In the genomic region with DNA sequence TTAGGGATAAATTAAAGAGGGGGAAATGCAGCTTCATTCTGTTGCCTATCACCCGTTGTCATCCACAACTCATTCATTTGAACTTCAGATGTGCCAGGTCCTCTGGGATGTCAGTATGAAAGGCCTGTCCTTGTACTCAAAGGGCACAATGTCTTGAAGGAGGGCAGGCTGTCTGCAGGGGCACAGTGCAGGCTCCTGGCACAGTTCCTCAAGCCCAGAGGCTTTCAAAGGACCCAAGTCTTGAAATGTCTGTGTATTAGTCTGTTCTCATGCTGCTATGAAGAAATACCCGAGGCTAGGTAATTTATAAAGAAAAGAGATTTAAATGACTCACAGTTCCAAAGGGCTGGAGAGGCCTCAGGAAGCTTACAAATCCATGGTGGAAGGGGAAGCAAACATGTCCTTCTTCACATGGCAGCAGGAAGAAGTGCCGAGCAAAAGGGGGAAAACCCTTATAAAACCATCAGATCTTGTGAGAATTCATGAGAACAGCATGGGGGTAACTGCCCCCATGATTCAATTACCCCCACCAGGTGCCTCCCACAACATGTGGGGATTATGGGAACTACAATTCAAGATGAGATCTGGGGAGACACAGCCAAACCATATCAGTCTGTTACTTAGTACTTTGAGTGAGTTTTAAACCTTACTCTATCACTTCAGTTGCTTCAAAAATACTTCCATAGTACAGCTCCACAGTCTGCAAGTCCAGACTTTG, we compare ENCODE assay signal across 15 cellular contexts. TPM values are rescaled to one million over a fixed set of nuclear protein-coding genes. Genes with fewer than 3 reads are reported as not detected.
DNase-seq lines count a peak whose midpoint lies in the region; ATAC-seq, FAIRE-seq and TF ChIP-seq lines count a peak whose summit lies in the region.
"Had no signal": no experiment of that assay in that cellular context is flagged by ENCODE, and none has a peak within 500 bp of the region (broad histone marks: within the 10 kb centered on the region; RNA-seq: fewer than 3 reads in every experiment).

No MANE protein-coding gene starts in this region.

- H3K18ac ChIP-seq in H9 (ENCODE audit: insufficient read length, low read depth, low read length), result no peak overlapping the region

- peak overlapping the region; percentile 6; the same call in 1 of the 2 replicates for H3K14ac ChIP-seq in H9 (ENCODE audit: insufficient read depth, low read length)

- H3K27me3 Mint-ChIP-seq in H9 (ENCODE audit: low read depth), result no peaks in the 10 kb centered on the region
- H3K27me3 Mint-ChIP-seq in activated T-helper 17 cell treated with anti-CD3 and anti-CD28 coated beads, Interleukin-2, amount 50 U/mL, for 72 hours, result no peaks in the 10 kb centered on the region
- H3K27me3 Mint-ChIP-seq: dendritic cell treated with granulocyte-macrophage colony-stimulating factor and Interleukin-4, amounts not matched to agents 40 ng/mL and 50 ng/mL, for 4 days had no signal

- H3K4me2 ChIP-seq in A549, result peak overlapping the region; percentile 58; the same call in 2 of the 3 replicates
- H3K4me2 ChIP-seq in H9 (ENCODE audit: insufficient read depth, insufficient read length, low read length), result no peak overlapping the region

- no peak overlapping the region for H4K8ac ChIP-seq in H9 (replicated peaks; ENCODE audit: insufficient read length, low read depth, low read length)

- H4K91ac ChIP-seq in H9 (ENCODE audit: insufficient read length, low read depth, low read length), result no peak overlapping the region

- peaks cover 9 to 15% (median 10%) of the 10 kb centered on the region in 3 experiments for H3K36me3 Mint-ChIP-seq in H9 (ENCODE audit: insufficient read depth in 1 of 3, low read depth in 3 of 3)
- peaks cover 90% of the 10 kb centered on the region for H3K36me3 Mint-ChIP-seq in activated T-helper 17 cell treated with anti-CD3 and anti-CD28 coated beads, Interleukin-2, amount 50 U/mL, for 72 hours (ENCODE audit: low read depth)

- H3K9me3 Mint-ChIP-seq in H9, result 0 out of 5 replicates have a peak, but pooled peaks cover 0 to 2% of the 10 kb centered on the region in 2 experiments
- H3K9me3 Mint-ChIP-seq in activated T-helper 17 cell treated with anti-CD3 and anti-CD28 coated beads, Interleukin-2, amount 50 U/mL, for 72 hours, result peaks cover 9% of the 10 kb centered on the region

- no peak overlapping the region for H2BK120ac ChIP-seq in H9 (ENCODE audit: low read depth, low read length, poor library complexity, severe bottlenecking)

- peaks cover 53% of the 10 kb centered on the region for H3K79me2 ChIP-seq in H9 (ENCODE audit: insufficient read depth, low read length)

- H2AK5ac ChIP-seq in H9 (ENCODE audit: insufficient read length, low read length), result peak overlapping the region; percentile 25

- no peaks in the 10 kb centered on the region for H3K27me3 ChIP-seq in H9 (ENCODE audit: insufficient read depth, low read length)
- H3K27me3 ChIP-seq: heart left ventricle, right lobe of liver, vagina had no signal

- H3K4me3 ChIP-seq in A549, result no peak overlapping the region
- H3K4me3 ChIP-seq: heart left ventricle, right lobe of liver, vagina had no signal

- H2BK12ac ChIP-seq in H9 (ENCODE audit: insufficient read length, low read depth, low read length), result peak overlapping the region; percentile 60

- TF ChIP-seq CTCF in A549 (IDR thresholded peaks at IDR 0.05) (no peak), H9 (conservative IDR thresholded peaks at IDR 0.05) (no peak; the same call in 2 of the 3 replicates)

- WGBS in A549 (ENCODE audit: missing lambda C conversion rate), result 66% methylated on average over 3 of the region's 3 CpGs
- no CpG with 5 or more reads among the region's 3 CpGs for WGBS in H9 (ENCODE audit: extremely low coverage, insufficient read length, low lambda C conversion rate)

- H3K27ac ChIP-seq in A549 (peak overlapping the region in 1 of 2 experiments; percentile 69; a peak in 3 of 6 replicates), H9 (ENCODE audit: insufficient read length, low read depth, low read length) (peak overlapping the region; percentile 89)
- H3K27ac ChIP-seq: C4-2B, heart left ventricle, right lobe of liver, vagina had no signal

- no peak overlapping the region for H4K5ac ChIP-seq in H9 (ENCODE audit: insufficient read length, low read depth, low read length)

- DNase-seq in A549 (ENCODE audit: low read depth in 1 of 2, low spot score in 1 of 2), result no peak
- no peak for DNase-seq in H9
- DNase-seq in glomerular visceral epithelial cell (ENCODE audit: extremely low spot score), result peak; percentile 38
- no peak for DNase-seq in putamen (ENCODE audit: low spot score)
- DNase-seq in ureter (ENCODE audit: low spot score), result no peak
- no peak for DNase-seq in 8988T
- DNase-seq: activated gamma-delta T cell, heart left ventricle, right lobe of liver had no signal

- peaks cover 6% of the 10 kb centered on the region for H3K79me1 ChIP-seq in H9 (ENCODE audit: insufficient read depth, low read depth, low read length, poor library complexity, severe bottlenecking)

- no peak for TF ChIP-seq RAD21 in A549 (conservative IDR thresholded peaks at IDR 0.05 in 1 of 2, IDR thresholded peaks at IDR 0.05 in 1 of 2)

- no peak for TF ChIP-seq EP300 in A549 (IDR thresholded peaks at IDR 0.05)

- H3K9me3 ChIP-seq in A549 (no peaks in the 10 kb centered on the region), H9 (ENCODE audit: control insufficient read depth, low read depth, low read length) (no peaks in the 10 kb centered on the region)
- H3K9me3 ChIP-seq: right lobe of liver, vagina had no signal

- POLR2A ChIA-PET in A549 (lab: Yijun Ruan, JAX), result no interaction called here

- H3K56ac ChIP-seq in H9 (ENCODE audit: insufficient read length, low read depth, low read length), result no peak overlapping the region

- no peak overlapping the region for H2BK20ac ChIP-seq in H9 (ENCODE audit: low read depth, low read length, poor library complexity, severe bottlenecking)

- peak overlapping the region; percentile 67 for H3T11ph ChIP-seq in H9 (ENCODE audit: low read length)

- H2BK5ac ChIP-seq in H9 (ENCODE audit: insufficient read length, low read length), result no peak overlapping the region

- CTCF ChIA-PET in A549 (lab: Yijun Ruan, JAX), result interaction anchor here (1.2 to 1.9 kb wide), 3 partner anchors 8 to 76 kb away, joined by 3 to 6 read pairs (median 6); no protein-coding TSS in a partner anchor

- no peak overlapping the region for H3K4ac ChIP-seq in H9 (ENCODE audit: low read depth, low read length)

- TF ChIP-seq POLR2A in A549 (IDR thresholded peaks at IDR 0.05; ENCODE audit: low read length), result no peak

- no peak for FAIRE-seq in A549 (lab: Jason Lieb, UNC)
- FAIRE-seq: H54 had no signal

- no peak overlapping the region for H2AFZ ChIP-seq in H9 (ENCODE audit: low read length)

- H3K27ac Mint-ChIP-seq in H9, result peak overlapping the region; percentile 66 to 97 (median 95)
- peak overlapping the region; percentile 81 for H3K27ac Mint-ChIP-seq in activated T-helper 17 cell treated with anti-CD3 and anti-CD28 coated beads, Interleukin-2, amount 50 U/mL, for 72 hours

- no peak overlapping the region for H3K9ac ChIP-seq in H9 (ENCODE audit: extremely low read depth, insufficient read length, low read length)

- no peak overlapping the region for H2BK15ac ChIP-seq in H9 (ENCODE audit: low read depth, low read length)

- ATAC-seq in A549 (no peak), GM21447 (IDR thresholded peaks at IDR 0.05; ENCODE audit: unreplicated experiment) (no peak)
- no peak for ATAC-seq in activated T-helper 17 cell treated with anti-CD3 and anti-CD28 coated beads, Interleukin-2, amount 50 U/mL, for 72 hours (replicated peaks)

- H3K4me3 Mint-ChIP-seq in H9, result peak overlapping the region in 1 of 2 experiments; percentile 45; a peak in 2 of 5 replicates
- peak overlapping the region; percentile 86 for H3K4me3 Mint-ChIP-seq in activated T-helper 17 cell treated with anti-CD3 and anti-CD28 coated beads, Interleukin-2, amount 50 U/mL, for 72 hours

- no peaks in the 10 kb centered on the region for H3K23me2 ChIP-seq in H9 (ENCODE audit: insufficient read length, low read depth, low read length, poor library complexity, severe bottlenecking)

- peaks cover 62 to 66% of the 10 kb centered on the region in 2 experiments for H3K4me1 Mint-ChIP-seq in H9
- peaks cover 64% of the 10 kb centered on the region for H3K4me1 Mint-ChIP-seq in activated T-helper 17 cell treated with anti-CD3 and anti-CD28 coated beads, Interleukin-2, amount 50 U/mL, for 72 hours

- H3K4me1 ChIP-seq in A549 (peaks cover 21% of the 10 kb centered on the region; the same call in 2 of the 3 replicates), H9 (ENCODE audit: insufficient read depth, low read length) (peaks cover 29% of the 10 kb centered on the region)

- H4K20me1 ChIP-seq in H9 (ENCODE audit: control insufficient read depth, insufficient read depth, insufficient read length), result no peaks in the 10 kb centered on the region

- H3K23ac ChIP-seq in H9 (ENCODE audit: insufficient read length, low read depth, low read length), result no peak overlapping the region

TF ChIP-seq in A549, 52 proteins besides CTCF, POLR2A, EP300 and RAD21:
- TF ChIP-seq GATA3 (IDR thresholded peaks at IDR 0.05; ENCODE audit: borderline replicate concordance), result no peak

RNA-seq across cellular contexts. Expression of gene SNX9, which starts 9.4 kb away (rescaled TPM):
- polyA plus RNA-seq in A549 (2011; rRNA removed) (26.8 and 29.8 TPM in 2 replicates), A549 (2017; fragmentation: RNase III; extraction: RNeasy Plus Mini Kit Qiagen cat#74134 plus additional on column Dnase treatment) (12.8 to 13.9 TPM (median 13.0 TPM) in 3 replicates)
- polyA plus RNA-seq in A549 (2012; cell fraction: cytosol; rRNA removed), result 13.4 and 14.5 TPM in 2 replicates
- polyA plus RNA-seq in A549 (2012; cell fraction: nucleus; rRNA removed), result 10.9 and 15.5 TPM in 2 replicates
- polyA minus RNA-seq in A549 (2011; rRNA and poly(A)+ RNA removed), result 13.3 and 15.5 TPM in 2 replicates
- total RNA-seq in H9 (2021) (31.3 and 32.9 TPM in 2 replicates), ureter (45.8 TPM)
- total RNA-seq in activated T-helper 17 cell treated with anti-CD3 and anti-CD28 coated beads, Interleukin-2, amount 50 U/mL, for 72 hours, result 10 to 100 TPM; 20.5 to 71.9 TPM
